ENCODE assay signal across 1 cellular context in the genomic region with DNA sequence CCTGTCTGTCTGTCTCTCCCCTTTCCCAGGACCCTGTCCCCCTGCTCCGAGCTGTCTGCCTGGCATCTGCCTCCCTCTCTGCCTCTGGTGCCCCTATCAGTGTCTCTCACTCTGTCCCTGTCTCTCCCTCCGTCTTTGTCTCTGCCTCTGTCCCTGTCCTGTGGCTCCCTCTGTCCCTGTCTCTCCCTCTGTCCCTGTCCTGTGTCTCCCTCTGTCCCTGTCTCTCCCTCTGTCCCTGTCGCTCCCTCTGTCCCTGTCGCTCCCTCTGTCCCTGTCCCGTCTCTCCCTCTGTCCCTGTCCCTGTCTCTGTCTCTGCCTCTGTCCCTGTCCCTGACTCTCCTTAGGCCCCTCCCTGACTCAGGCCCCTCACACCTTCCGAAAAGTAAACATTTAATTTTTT.
TF ChIP-seq lines count a peak whose summit lies in the region.

No MANE protein-coding gene starts in this region.

TF ChIP-seq in GM23338, 12 proteins besides CTCF, POLR2A, EP300 and RAD21:
- TF ChIP-seq, protein P1, sequence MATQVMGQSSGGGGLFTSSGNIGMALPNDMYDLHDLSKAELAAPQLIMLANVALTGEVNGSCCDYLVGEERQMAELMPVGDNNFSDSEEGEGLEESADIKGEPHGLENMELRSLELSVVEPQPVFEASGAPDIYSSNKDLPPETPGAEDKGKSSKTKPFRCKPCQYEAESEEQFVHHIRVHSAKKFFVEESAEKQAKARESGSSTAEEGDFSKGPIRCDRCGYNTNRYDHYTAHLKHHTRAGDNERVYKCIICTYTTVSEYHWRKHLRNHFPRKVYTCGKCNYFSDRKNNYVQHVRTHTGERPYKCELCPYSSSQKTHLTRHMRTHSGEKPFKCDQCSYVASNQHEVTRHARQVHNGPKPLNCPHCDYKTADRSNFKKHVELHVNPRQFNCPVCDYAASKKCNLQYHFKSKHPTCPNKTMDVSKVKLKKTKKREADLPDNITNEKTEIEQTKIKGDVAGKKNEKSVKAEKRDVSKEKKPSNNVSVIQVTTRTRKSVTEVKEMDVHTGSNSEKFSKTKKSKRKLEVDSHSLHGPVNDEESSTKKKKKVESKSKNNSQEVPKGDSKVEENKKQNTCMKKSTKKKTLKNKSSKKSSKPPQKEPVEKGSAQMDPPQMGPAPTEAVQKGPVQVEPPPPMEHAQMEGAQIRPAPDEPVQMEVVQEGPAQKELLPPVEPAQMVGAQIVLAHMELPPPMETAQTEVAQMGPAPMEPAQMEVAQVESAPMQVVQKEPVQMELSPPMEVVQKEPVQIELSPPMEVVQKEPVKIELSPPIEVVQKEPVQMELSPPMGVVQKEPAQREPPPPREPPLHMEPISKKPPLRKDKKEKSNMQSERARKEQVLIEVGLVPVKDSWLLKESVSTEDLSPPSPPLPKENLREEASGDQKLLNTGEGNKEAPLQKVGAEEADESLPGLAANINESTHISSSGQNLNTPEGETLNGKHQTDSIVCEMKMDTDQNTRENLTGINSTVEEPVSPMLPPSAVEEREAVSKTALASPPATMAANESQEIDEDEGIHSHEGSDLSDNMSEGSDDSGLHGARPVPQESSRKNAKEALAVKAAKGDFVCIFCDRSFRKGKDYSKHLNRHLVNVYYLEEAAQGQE (IDR thresholded peaks at IDR 0.05; ENCODE audit: unreplicated experiment): no peak
- no peak for TF ChIP-seq EZH2 (IDR thresholded peaks at IDR 0.05; ENCODE audit: low read depth, unreplicated experiment)
- no peak for TF ChIP-seq JUNB (IDR thresholded peaks at IDR 0.05; ENCODE audit: unreplicated experiment)
- TF ChIP-seq, protein P2, sequence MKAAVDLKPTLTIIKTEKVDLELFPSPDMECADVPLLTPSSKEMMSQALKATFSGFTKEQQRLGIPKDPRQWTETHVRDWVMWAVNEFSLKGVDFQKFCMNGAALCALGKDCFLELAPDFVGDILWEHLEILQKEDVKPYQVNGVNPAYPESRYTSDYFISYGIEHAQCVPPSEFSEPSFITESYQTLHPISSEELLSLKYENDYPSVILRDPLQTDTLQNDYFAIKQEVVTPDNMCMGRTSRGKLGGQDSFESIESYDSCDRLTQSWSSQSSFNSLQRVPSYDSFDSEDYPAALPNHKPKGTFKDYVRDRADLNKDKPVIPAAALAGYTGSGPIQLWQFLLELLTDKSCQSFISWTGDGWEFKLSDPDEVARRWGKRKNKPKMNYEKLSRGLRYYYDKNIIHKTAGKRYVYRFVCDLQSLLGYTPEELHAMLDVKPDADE (IDR thresholded peaks at IDR 0.05): no peak
- TF ChIP-seq EZH2phosphoT487 (IDR thresholded peaks at IDR 0.05; ENCODE audit: unreplicated experiment): no peak
